In genomic region chr1:161228032-161228431, GRCh38 we compare ENCODE assay signal across 11 cellular contexts. TPM values are rescaled to one million over a fixed set of nuclear protein-coding genes. Genes with fewer than 3 reads are reported as not detected.
DNase-seq lines count a peak whose midpoint lies in the region; ATAC-seq and TF ChIP-seq lines count a peak whose summit lies in the region.
"Had no signal": no experiment of that assay in that cellular context is flagged by ENCODE, and none has a peak within 500 bp of the region (broad histone marks: within the 10 kb centered on the region; RNA-seq: fewer than 3 reads in every experiment).

No MANE protein-coding gene starts in this region.

- H3K36me3 ChIP-seq in left ventricle myocardium inferior: peaks cover 23% of the 10 kb centered on the region
- no peaks in the 10 kb centered on the region for H3K36me3 ChIP-seq in hepatocyte (replicated peaks; ENCODE audit: insufficient read depth, low read depth)
- H3K36me3 ChIP-seq in ovary: no peaks in the 10 kb centered on the region

- H3K4me2 ChIP-seq in hepatocyte: peak overlapping the region; percentile 79

- WGBS in hepatocyte (ENCODE audit: low lambda C conversion rate, missing lambda C conversion rate): 88% methylated on average over 7 of the region's 7 CpGs
- WGBS in ovary, 3 donors: 90 to 94% (median 92%) methylated on average over 7 of the region's 7 CpGs

- H3K27me3 Mint-ChIP-seq in activated CD4-positive, alpha-beta memory T cell treated with anti-CD3 and anti-CD28 coated beads, Interleukin-2, amount 10 ng/mL, durations not matched to agents 7 days and 5 days: no peaks in the 10 kb centered on the region
- H3K27me3 Mint-ChIP-seq in type B pancreatic cell: peaks cover 5% of the 10 kb centered on the region

- H3K9me3 Mint-ChIP-seq in activated CD4-positive, alpha-beta memory T cell treated with anti-CD3 and anti-CD28 coated beads, Interleukin-2, amount 10 ng/mL, durations not matched to agents 7 days and 5 days: no peaks in the 10 kb centered on the region
- H3K9me3 Mint-ChIP-seq in type B pancreatic cell: no peaks in the 10 kb centered on the region

- peak overlapping the region; percentile 92 for H3K27ac ChIP-seq in left ventricle myocardium inferior (replicated peaks)
- no peak overlapping the region for H3K27ac ChIP-seq in hepatocyte
- no peak overlapping the region for H3K27ac ChIP-seq in ovary

- intact Hi-C loops in left ventricle myocardium inferior (cut with micrococcal nuclease) (loop anchor here (10.0 kb wide), 1 partner anchor 157 kb away; no protein-coding TSS in a partner anchor), Right ventricle myocardium inferior (cut with DNase I) (loop anchor here (5.0 kb wide), 1 partner anchor 139 kb away; the partner anchor contains the start of gene CFAP126), ovary (cut with DNase I) (loop anchor here in 3 of 4 donors (2.0 to 10.0 kb wide), 5 partner anchors 36 to 157 kb away; partner anchors contain the start of gene MPZ (in 1 of the 3))

- no peak for ATAC-seq in Right ventricle myocardium inferior
- no peak for ATAC-seq in HG02840 (IDR thresholded peaks at IDR 0.05; ENCODE audit: low FRiP score, unreplicated experiment)
- no peak for ATAC-seq in GM18502 (IDR thresholded peaks at IDR 0.05; ENCODE audit: poor library complexity, unreplicated experiment)

- no peak for DNase-seq in left ventricle myocardium inferior
- no peak for DNase-seq in Right ventricle myocardium inferior (ENCODE audit: missing footprints)
- DNase-seq in activated CD4-positive, alpha-beta memory T cell treated with anti-CD3 and anti-CD28 coated beads, Interleukin-2, amount 10 ng/mL, durations not matched to agents 7 days and 5 days: no peak
- DNase-seq in hepatocyte (ENCODE audit: low spot score): no peak
- no peak for DNase-seq in type B pancreatic cell (ENCODE audit: extremely low spot score, unreplicated experiment)
- no peak for DNase-seq in ovary
- DNase-seq: NCI-H1417 treated with DMSO at 0.1 percent for 48 hours had no signal

- no peak for TF ChIP-seq POLR2A in ovary (IDR thresholded peaks at IDR 0.05)

- H2AFZ ChIP-seq in hepatocyte: no peak overlapping the region

- POLR2A ChIA-PET in activated CD4-positive, alpha-beta memory T cell treated with anti-CD3 and anti-CD28 coated beads, Interleukin-2, amount 10 ng/mL, durations not matched to agents 7 days and 5 days (lab: Charles Lee): interaction anchor here (1.0 to 2.1 kb wide), 3 partner anchors 18 to 78 kb away, joined by 3 to 7 read pairs (median 4); partner anchors contain the start of gene NDUFS2

- peak overlapping the region; percentile 100 for H3K4me3 Mint-ChIP-seq in activated CD4-positive, alpha-beta memory T cell treated with anti-CD3 and anti-CD28 coated beads, Interleukin-2, amount 10 ng/mL, durations not matched to agents 7 days and 5 days
- peak overlapping the region; percentile 57 for H3K4me3 Mint-ChIP-seq in type B pancreatic cell

- H3K36me3 Mint-ChIP-seq in activated CD4-positive, alpha-beta memory T cell treated with anti-CD3 and anti-CD28 coated beads, Interleukin-2, amount 10 ng/mL, durations not matched to agents 7 days and 5 days (ENCODE audit: low read depth): peaks cover 29% of the 10 kb centered on the region
- H3K36me3 Mint-ChIP-seq in type B pancreatic cell: peaks cover 4% of the 10 kb centered on the region

- H4K20me1 ChIP-seq in hepatocyte (ENCODE audit: insufficient read depth, poor library complexity, severe bottlenecking): no peaks in the 10 kb centered on the region

- CTCF ChIA-PET in activated CD4-positive, alpha-beta memory T cell treated with anti-CD3 and anti-CD28 coated beads, Interleukin-2, amount 10 ng/mL, durations not matched to agents 7 days and 5 days (lab: Charles Lee): interaction anchor here (0.6 to 10.7 kb wide), 14 partner anchors 8 to 161 kb away, joined by 3 to 193 read pairs (median 4); partner anchors contain the start of genes NDUFS2, NIT1, PFDN2 and PPOX

- peak overlapping the region; percentile 74 for H3K27ac Mint-ChIP-seq in activated CD4-positive, alpha-beta memory T cell treated with anti-CD3 and anti-CD28 coated beads, Interleukin-2, amount 10 ng/mL, durations not matched to agents 7 days and 5 days
- H3K27ac Mint-ChIP-seq in type B pancreatic cell: no peak overlapping the region

- H3K4me1 ChIP-seq in left ventricle myocardium inferior: peaks cover 27% of the 10 kb centered on the region
- peaks cover 10% of the 10 kb centered on the region for H3K4me1 ChIP-seq in hepatocyte (ENCODE audit: insufficient read depth)
- H3K4me1 ChIP-seq in ovary (ENCODE audit: insufficient read depth): peaks cover 5% of the 10 kb centered on the region

- H3K9me3 ChIP-seq in left ventricle myocardium inferior (replicated peaks) (no peaks in the 10 kb centered on the region), hepatocyte (ENCODE audit: low read depth) (no peaks in the 10 kb centered on the region), ovary (no peaks in the 10 kb centered on the region)

- H3K27me3 ChIP-seq in left ventricle myocardium inferior (ENCODE audit: low read depth) (no peaks in the 10 kb centered on the region), hepatocyte (no peaks in the 10 kb centered on the region), ovary (no peaks in the 10 kb centered on the region)

- TF ChIP-seq CTCF in left ventricle myocardium inferior (IDR thresholded peaks at IDR 0.05; ENCODE audit: borderline replicate concordance) (no peak), hepatocyte (IDR thresholded peaks at IDR 0.05; ENCODE audit: poor library complexity) (no peak), type B pancreatic cell (conservative IDR thresholded peaks at IDR 0.05) (no peak), ovary (IDR thresholded peaks at IDR 0.05) (no peak)

- TF ChIP-seq EP300 in ovary (IDR thresholded peaks at IDR 0.05): no peak

- peaks cover 40% of the 10 kb centered on the region for H3K4me1 Mint-ChIP-seq in activated CD4-positive, alpha-beta memory T cell treated with anti-CD3 and anti-CD28 coated beads, Interleukin-2, amount 10 ng/mL, durations not matched to agents 7 days and 5 days
- H3K4me1 Mint-ChIP-seq in type B pancreatic cell (ENCODE audit: unreplicated experiment): peaks cover 25% of the 10 kb centered on the region

- peak overlapping the region; percentile 80 for H3K4me3 ChIP-seq in left ventricle myocardium inferior
- no peak overlapping the region for H3K4me3 ChIP-seq in hepatocyte
- no peak overlapping the region for H3K4me3 ChIP-seq in ovary

- H3K9me2 ChIP-seq in hepatocyte (replicated peaks; ENCODE audit: insufficient read depth): no peaks in the 10 kb centered on the region

- peaks cover 4% of the 10 kb centered on the region for H3K79me2 ChIP-seq in hepatocyte

RNA-seq across cellular contexts. Expression of gene TOMM40L, which starts 2.2 kb away (rescaled TPM):
- total RNA-seq in left ventricle myocardium inferior: 39.3 TPM
- 39.1 TPM for total RNA-seq in Right ventricle myocardium inferior
- total RNA-seq in activated CD4-positive, alpha-beta memory T cell treated with anti-CD3 and anti-CD28 coated beads, Interleukin-2, amount 10 ng/mL, durations not matched to agents 7 days and 5 days: 10 to 100 TPM; 17.4 to 18.1 TPM
- 11.4 and 15.7 TPM in 2 replicates for total RNA-seq in hepatocyte
- polyA plus RNA-seq in hepatocyte: 14.5 and 15.7 TPM in 2 replicates
- total RNA-seq in type B pancreatic cell (ENCODE audit: low replicate concordance): 13.6 and 13.7 TPM in 2 replicates
- total RNA-seq in ovary: 10 to 100 TPM in 1 of 7 donors, 1 to 10 TPM in 6; 2.4 to 15.2 (median 7.5) TPM
- polyA plus RNA-seq in ovary: 10 to 100 TPM in 1 of 2 donors, 1 to 10 TPM in 1; 3.7 to 10.4 TPM

RNA-seq across cellular contexts. Expression of gene APOA2, which starts 4.6 kb away (rescaled TPM):
- total RNA-seq in left ventricle myocardium inferior: not detected
- total RNA-seq in Right ventricle myocardium inferior: not detected
- not detected for total RNA-seq in activated CD4-positive, alpha-beta memory T cell treated with anti-CD3 and anti-CD28 coated beads, Interleukin-2, amount 10 ng/mL, durations not matched to agents 7 days and 5 days
- total RNA-seq in hepatocyte: 3,581 and 4,608 TPM in 2 replicates
- polyA plus RNA-seq in hepatocyte: 5,258 and 8,089 TPM in 2 replicates
- total RNA-seq in type B pancreatic cell (ENCODE audit: low replicate concordance): 39.5 and 238 TPM in 2 replicates
- total RNA-seq in ovary: 1 to 10 TPM in 1 of 7 donors, under 1 TPM in 1, not detected in 5; 0.85 to 4.3 TPM
- polyA plus RNA-seq in ovary: not detected
- total RNA-seq: esophagus mucosa, mononuclear cell had no signal

RNA-seq across cellular contexts. Expression of gene NR1I3, which starts 10.0 kb away (rescaled TPM):
- not detected for total RNA-seq in left ventricle myocardium inferior
- total RNA-seq in Right ventricle myocardium inferior: not detected
- total RNA-seq in activated CD4-positive, alpha-beta memory T cell treated with anti-CD3 and anti-CD28 coated beads, Interleukin-2, amount 10 ng/mL, durations not matched to agents 7 days and 5 days: not detected
- 2.6 and 4.1 TPM in 2 replicates for total RNA-seq in hepatocyte
- polyA plus RNA-seq in hepatocyte: 3.9 and 8.1 TPM in 2 replicates
- total RNA-seq in type B pancreatic cell (ENCODE audit: low replicate concordance): not detected in 2 replicates
- total RNA-seq in ovary: not detected
- not detected for polyA plus RNA-seq in ovary
- total RNA-seq: esophagus mucosa had no signal

RNA-seq across cellular contexts. Expression of gene FCER1G, which starts 12.9 kb away (rescaled TPM):
- total RNA-seq in left ventricle myocardium inferior (22.0 TPM), Right ventricle myocardium inferior (38.3 TPM), hepatocyte (1.1 and 4.3 TPM in 2 replicates), type B pancreatic cell (ENCODE audit: low replicate concordance) (0.80 TPM in 1 of 2 replicates, not detected in the other), ovary (10 to 100 TPM in 4 of 7 donors, 1 to 10 TPM in 3; 7.1 to 38.0 (median 19.3) TPM)
- total RNA-seq in activated CD4-positive, alpha-beta memory T cell treated with anti-CD3 and anti-CD28 coated beads, Interleukin-2, amount 10 ng/mL, durations not matched to agents 7 days and 5 days: 1 to 10 TPM; 1.1 to 1.3 TPM
- polyA plus RNA-seq in hepatocyte (4.8 and 14.5 TPM in 2 replicates), ovary (100 to 1,000 TPM in 1 of 2 donors, 10 to 100 TPM in 1; 38.3 to 270 TPM)

RNA-seq across cellular contexts. Expression of gene NDUFS2, which starts 25.9 kb away (rescaled TPM):
- 302 TPM for total RNA-seq in left ventricle myocardium inferior
- 334 TPM for total RNA-seq in Right ventricle myocardium inferior
- total RNA-seq in activated CD4-positive, alpha-beta memory T cell treated with anti-CD3 and anti-CD28 coated beads, Interleukin-2, amount 10 ng/mL, durations not matched to agents 7 days and 5 days: 10 to 100 TPM; 83.0 to 87.3 TPM
- 103 TPM in 2 replicates for total RNA-seq in hepatocyte
- 163 and 177 TPM in 2 replicates for polyA plus RNA-seq in hepatocyte
- total RNA-seq in type B pancreatic cell (ENCODE audit: low replicate concordance): 93.1 and 97.4 TPM in 2 replicates
- 100 to 1,000 TPM in 4 of 7 donors, 10 to 100 TPM in 3; 90.7 to 137 (median 105) TPM for total RNA-seq in ovary
- 100 to 1,000 TPM in 1 of 2 donors, 10 to 100 TPM in 1; 76.2 to 140 TPM for polyA plus RNA-seq in ovary

Comparison
In these comparisons a context has a peak if more than half of its experiments do, and no peak if none do; other contexts are left out.
1. RNA of gene APOA2, which starts 4.6 kb away (total RNA-seq): 3,581 to 4,608 TPM in hepatocyte; 39.5 to 238 TPM in type B pancreatic cell, not detected in left ventricle myocardium inferior (single experiment), not detected in Right ventricle myocardium inferior (single experiment), not detected in activated CD4-positive, alpha-beta memory T cell treated with anti-CD3 and anti-CD28 coated beads, Interleukin-2, amount 10 ng/mL, durations not matched to agents 7 days and 5 days and 0.85 to 4.3 TPM in ovary; every median in the first group is over 10 times any median in the second.